2 cellular contexts compared by ENCODE assay signal in the genomic region with DNA sequence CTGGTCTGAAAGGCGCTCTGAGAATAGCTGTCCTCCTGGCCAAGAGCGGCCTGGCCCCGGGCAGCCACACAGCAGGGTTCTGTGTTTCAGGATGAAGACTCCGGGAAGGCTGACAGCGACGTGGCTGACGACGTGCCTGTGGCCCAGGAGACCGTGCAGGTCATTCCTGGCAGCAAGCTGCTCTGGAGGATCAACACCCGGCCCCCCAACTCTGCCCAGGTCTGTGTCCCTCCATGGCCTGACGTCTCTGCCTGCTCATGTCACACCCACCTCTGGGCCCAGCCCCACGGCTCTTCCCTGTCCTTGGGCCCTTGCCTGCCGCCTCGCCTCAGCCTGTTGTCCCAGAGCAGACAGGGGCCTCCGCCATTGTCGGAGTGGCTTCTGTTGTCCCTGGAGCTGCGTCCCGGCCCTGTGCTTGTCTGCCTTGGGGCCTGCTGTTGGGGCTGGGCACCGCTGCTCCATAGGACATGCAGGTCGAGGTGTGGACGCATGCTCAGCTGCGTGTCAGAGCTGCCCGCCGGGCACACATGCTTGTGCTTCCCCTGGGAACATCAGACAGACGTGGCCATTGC.
TF ChIP-seq lines count a peak whose summit lies in the region.

No MANE protein-coding gene starts in this region.

TF ChIP-seq in endothelial cell of umbilical vein, 7 proteins besides CTCF, POLR2A, EP300 and RAD21:
- TF ChIP-seq GATA2 (IDR thresholded peaks at IDR 0.05; ENCODE audit: insufficient read depth, insufficient read length, low read depth, low read length) = no peak
- TF ChIP-seq MYC (IDR thresholded peaks at IDR 0.05; ENCODE audit: low read depth, low read length) = no peak
- no peak for TF ChIP-seq POLR2AphosphoS5 (IDR thresholded peaks at IDR 0.05; ENCODE audit: insufficient read depth, low read depth, low read length)
- TF ChIP-seq, protein P1, sequence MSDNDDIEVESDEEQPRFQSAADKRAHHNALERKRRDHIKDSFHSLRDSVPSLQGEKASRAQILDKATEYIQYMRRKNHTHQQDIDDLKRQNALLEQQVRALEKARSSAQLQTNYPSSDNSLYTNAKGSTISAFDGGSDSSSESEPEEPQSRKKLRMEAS (IDR thresholded peaks at IDR 0.05; ENCODE audit: insufficient read depth, insufficient read length) = no peak
- no peak for TF ChIP-seq EZH2 (IDR thresholded peaks at IDR 0.05; ENCODE audit: borderline replicate concordance, low read depth, low read length, severe bottlenecking)
- TF ChIP-seq JUN (IDR thresholded peaks at IDR 0.05; ENCODE audit: borderline replicate concordance, insufficient read depth, insufficient read length, low read depth) = no peak
- no peak for TF ChIP-seq FOS (IDR thresholded peaks at IDR 0.05; ENCODE audit: borderline replicate concordance, insufficient read depth, low read length)

TF ChIP-seq in SK-N-SH, 30 proteins besides CTCF, POLR2A, EP300 and RAD21:
- TF ChIP-seq SMC3 (IDR thresholded peaks at IDR 0.05; ENCODE audit: low read depth, low read length) (no peak), TEAD4 (IDR thresholded peaks at IDR 0.05; ENCODE audit: borderline replicate concordance, insufficient read depth) (no peak), GABPA (IDR thresholded peaks at IDR 0.05; ENCODE audit: low read depth) (no peak), FOXM1 (IDR thresholded peaks at IDR 0.05; ENCODE audit: low read depth) (no peak), RFX5 (IDR thresholded peaks at IDR 0.05; ENCODE audit: low read length) (no peak), SIN3A (IDR thresholded peaks at IDR 0.05; ENCODE audit: borderline replicate concordance, low read depth, low read length) (no peak), EZH2phosphoT487 (IDR thresholded peaks at IDR 0.05; ENCODE audit: borderline replicate concordance, low read depth) (no peak), RCOR1 (IDR thresholded peaks at IDR 0.05; ENCODE audit: low read length) (no peak), MXI1 (IDR thresholded peaks at IDR 0.05; ENCODE audit: low read depth, low read length) (no peak)
- TF ChIP-seq, protein P2, sequence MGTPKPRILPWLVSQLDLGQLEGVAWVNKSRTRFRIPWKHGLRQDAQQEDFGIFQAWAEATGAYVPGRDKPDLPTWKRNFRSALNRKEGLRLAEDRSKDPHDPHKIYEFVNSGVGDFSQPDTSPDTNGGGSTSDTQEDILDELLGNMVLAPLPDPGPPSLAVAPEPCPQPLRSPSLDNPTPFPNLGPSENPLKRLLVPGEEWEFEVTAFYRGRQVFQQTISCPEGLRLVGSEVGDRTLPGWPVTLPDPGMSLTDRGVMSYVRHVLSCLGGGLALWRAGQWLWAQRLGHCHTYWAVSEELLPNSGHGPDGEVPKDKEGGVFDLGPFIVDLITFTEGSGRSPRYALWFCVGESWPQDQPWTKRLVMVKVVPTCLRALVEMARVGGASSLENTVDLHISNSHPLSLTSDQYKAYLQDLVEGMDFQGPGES (IDR thresholded peaks at IDR 0.05; ENCODE audit: low read depth, low read length) = no peak
- TF ChIP-seq, protein P1 (IDR thresholded peaks at IDR 0.05; ENCODE audit: low read depth) = no peak
- TF ChIP-seq, protein P3, sequence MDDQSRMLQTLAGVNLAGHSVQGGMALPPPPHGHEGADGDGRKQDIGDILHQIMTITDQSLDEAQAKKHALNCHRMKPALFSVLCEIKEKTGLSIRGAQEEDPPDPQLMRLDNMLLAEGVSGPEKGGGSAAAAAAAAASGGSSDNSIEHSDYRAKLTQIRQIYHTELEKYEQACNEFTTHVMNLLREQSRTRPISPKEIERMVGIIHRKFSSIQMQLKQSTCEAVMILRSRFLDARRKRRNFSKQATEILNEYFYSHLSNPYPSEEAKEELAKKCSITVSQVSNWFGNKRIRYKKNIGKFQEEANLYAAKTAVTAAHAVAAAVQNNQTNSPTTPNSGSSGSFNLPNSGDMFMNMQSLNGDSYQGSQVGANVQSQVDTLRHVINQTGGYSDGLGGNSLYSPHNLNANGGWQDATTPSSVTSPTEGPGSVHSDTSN (IDR thresholded peaks at IDR 0.05) = no peak
